ENCODE assay signal across 16 cellular contexts in the genomic region with DNA sequence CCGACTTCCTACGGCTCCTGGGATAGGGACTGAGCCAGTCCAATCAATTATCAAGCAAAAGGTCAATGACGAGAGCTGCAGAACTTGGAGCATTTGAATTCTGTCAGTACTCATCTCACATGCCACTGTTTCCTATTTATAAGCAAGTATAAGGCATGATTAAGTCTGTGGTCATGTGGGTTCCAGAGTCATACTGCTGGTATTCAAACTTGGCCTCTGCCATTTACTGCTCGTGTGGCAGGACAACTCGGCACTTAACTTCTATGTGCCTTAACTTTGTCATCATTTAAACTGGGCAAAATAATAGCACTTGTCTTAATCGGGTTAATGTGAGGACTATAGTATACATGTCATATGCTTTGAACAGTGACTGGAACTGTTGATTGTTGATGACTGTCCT. TPM values are rescaled to one million over a fixed set of nuclear protein-coding genes. Genes with fewer than 3 reads are reported as not detected.
DNase-seq lines count a peak whose midpoint lies in the region; ATAC-seq and TF ChIP-seq lines count a peak whose summit lies in the region.
"Had no signal": no experiment of that assay in that cellular context is flagged by ENCODE, and none has a peak within 500 bp of the region (broad histone marks: within the 10 kb centered on the region; RNA-seq: fewer than 3 reads in every experiment).

No MANE protein-coding gene starts in this region.

- no peak for TF ChIP-seq RAD21 in SK-N-SH (IDR thresholded peaks at IDR 0.05; ENCODE audit: low read length)

- H3F3A ChIP-seq in SK-N-SH (replicated peaks; ENCODE audit: insufficient read depth): no peaks in the 10 kb centered on the region

- DNase-seq in Right ventricle myocardium superior: no peak
- DNase-seq in right atrium auricular region (ENCODE audit: low spot score): no peak
- no peak for DNase-seq in SK-N-SH
- DNase-seq in fibroblast of mammary gland (ENCODE audit: low read depth): peak; percentile 87
- peak; percentile 71 for DNase-seq in stromal cell of bone marrow (ENCODE audit: low read depth)
- no peak for DNase-seq in stimulated activated CD4-positive, alpha-beta T cell treated with anti-CD3 and anti-CD28 coated beads, Interleukin-12 subunit alpha, Interleukin-12 subunit beta, amount 100 ng/mL, for 4 hours
- no peak for DNase-seq in colonic mucosa
- DNase-seq: 8988T, DMS153, H7, left cardiac atrium, NCI-H187 treated with DMSO at 0.1 percent for 48 hours, T-helper 2 cell, upper lobe of left lung had no signal

- H3K9ac ChIP-seq in SK-N-SH (no peak overlapping the region), colonic mucosa (ENCODE audit: low read depth in 2 of 2, low read length in 2 of 2) (no peak overlapping the region)

- H3K27me3 ChIP-seq in right atrium auricular region: no peaks in the 10 kb centered on the region
- H3K27me3 ChIP-seq in SK-N-SH (ENCODE audit: insufficient read depth): no peaks in the 10 kb centered on the region
- H3K27me3 ChIP-seq in colonic mucosa: no peaks in the 10 kb centered on the region
- H3K27me3 ChIP-seq: upper lobe of left lung had no signal

- no peak overlapping the region for H3K4me3 ChIP-seq in right atrium auricular region
- no peak overlapping the region for H3K4me3 ChIP-seq in SK-N-SH (ENCODE audit: low read depth in 2 of 2, low read length in 1 of 2)
- no peak overlapping the region for H3K4me3 ChIP-seq in fibroblast of mammary gland (ENCODE audit: control insufficient read depth, low read depth, low read length)
- no peak overlapping the region for H3K4me3 ChIP-seq in colonic mucosa
- H3K4me3 ChIP-seq: upper lobe of left lung had no signal

- intact Hi-C loops in Right ventricle myocardium superior (cut with DNase I): no loop called here
- intact Hi-C loops in colonic mucosa (cut with DNase I): no loop called here

- H3K36me3 ChIP-seq in right atrium auricular region (no peaks in the 10 kb centered on the region), SK-N-SH (replicated peaks in 1 of 2; ENCODE audit: control insufficient read depth in 1 of 2, insufficient read depth in 2 of 2, low read length in 1 of 2) (no peaks in the 10 kb centered on the region), colonic mucosa (no peaks in the 10 kb centered on the region)
- H3K36me3 ChIP-seq: upper lobe of left lung had no signal

- H3K79me2 ChIP-seq in SK-N-SH (ENCODE audit: insufficient read depth): no peaks in the 10 kb centered on the region

- no peak for TF ChIP-seq CTCF in right atrium auricular region (IDR thresholded peaks at IDR 0.05)
- TF ChIP-seq CTCF in SK-N-SH (IDR thresholded peaks at IDR 0.05): no peak
- TF ChIP-seq CTCF in fibroblast of mammary gland (conservative IDR thresholded peaks at IDR 0.05; ENCODE audit: control insufficient read depth, insufficient read depth, low read depth, low read length): no peak
- TF ChIP-seq CTCF in colonic mucosa (IDR thresholded peaks at IDR 0.05): no peak

- H4K20me1 ChIP-seq in SK-N-SH (ENCODE audit: insufficient read depth): no peaks in the 10 kb centered on the region

- 22% methylated on average over 6 of the region's 6 CpGs for WGBS in SK-N-SH (ENCODE audit: low lambda C conversion rate)

- TF ChIP-seq EP300 in SK-N-SH (IDR thresholded peaks at IDR 0.05; ENCODE audit: borderline replicate concordance in 1 of 2, low read depth in 1 of 2, low read length in 1 of 2): peak in 1 of 2 experiments; percentile 63; a peak in 1 of 4 replicates

- no peaks in the 10 kb centered on the region for H3K4me1 ChIP-seq in right atrium auricular region
- H3K4me1 ChIP-seq in SK-N-SH (ENCODE audit: control insufficient read depth in 1 of 2, insufficient read depth in 2 of 2, low read depth in 1 of 2, low read length in 1 of 2): peaks cover 0 to 5% of the 10 kb centered on the region in 2 experiments; a peak in 2 of 4 replicates
- no peaks in the 10 kb centered on the region for H3K4me1 ChIP-seq in colonic mucosa
- H3K4me1 ChIP-seq: upper lobe of left lung had no signal

- no peak overlapping the region for H3K4me2 ChIP-seq in SK-N-SH

- H3K27ac ChIP-seq in right atrium auricular region (no peak overlapping the region), SK-N-SH (ENCODE audit: low read depth in 2 of 2, low read length in 1 of 2) (peak overlapping the region in 1 of 2 experiments; percentile 34; a peak in 1 of 4 replicates), colonic mucosa (no peak overlapping the region)
- H3K27ac ChIP-seq: upper lobe of left lung had no signal

- POLR2A ChIA-PET in SK-N-SH (lab: Yijun Ruan, JAX): no interaction called here

- H3K9me2 ChIP-seq in SK-N-SH: no peaks in the 10 kb centered on the region

- CTCF ChIA-PET in SK-N-SH (lab: Yijun Ruan, JAX): no interaction called here

- H3K9me3 ChIP-seq in right atrium auricular region: no peaks in the 10 kb centered on the region
- no peaks in the 10 kb centered on the region for H3K9me3 ChIP-seq in SK-N-SH
- H3K9me3 ChIP-seq in colonic mucosa: no peaks in the 10 kb centered on the region
- H3K9me3 ChIP-seq: upper lobe of left lung had no signal

- H2AFZ ChIP-seq in SK-N-SH (ENCODE audit: low read depth): no peak overlapping the region

- ATAC-seq in Right ventricle myocardium superior (ENCODE audit: poor library complexity): peak; percentile 53
- ATAC-seq in GM19395 (IDR thresholded peaks at IDR 0.05; ENCODE audit: unreplicated experiment): no peak

TF ChIP-seq in SK-N-SH, 30 proteins besides CTCF, POLR2A, EP300 and RAD21 (continues in another document):
- TF ChIP-seq MEF2A (IDR thresholded peaks at IDR 0.05; ENCODE audit: borderline replicate concordance, low read depth) (no peak), FOXM1 (IDR thresholded peaks at IDR 0.05; ENCODE audit: low read depth) (0 out of 2 replicates have a peak, but pooled peaks have one; percentile 34), SMC3 (IDR thresholded peaks at IDR 0.05; ENCODE audit: low read depth, low read length) (no peak), GABPA (IDR thresholded peaks at IDR 0.05; ENCODE audit: low read depth) (no peak), FOXJ3 (CRISPR knock-in tag; IDR thresholded peaks at IDR 0.05) (no peak), YY1 (IDR thresholded peaks at IDR 0.05; ENCODE audit: low read depth) (no peak), RFX5 (IDR thresholded peaks at IDR 0.05; ENCODE audit: low read length) (no peak), NRF1 (IDR thresholded peaks at IDR 0.05; ENCODE audit: low read depth, low read length) (no peak), RCOR1 (IDR thresholded peaks at IDR 0.05; ENCODE audit: low read length) (no peak), ELF1 (IDR thresholded peaks at IDR 0.05) (no peak), SIN3A (IDR thresholded peaks at IDR 0.05; ENCODE audit: borderline replicate concordance, low read depth, low read length) (no peak)
- TF ChIP-seq, protein P1, sequence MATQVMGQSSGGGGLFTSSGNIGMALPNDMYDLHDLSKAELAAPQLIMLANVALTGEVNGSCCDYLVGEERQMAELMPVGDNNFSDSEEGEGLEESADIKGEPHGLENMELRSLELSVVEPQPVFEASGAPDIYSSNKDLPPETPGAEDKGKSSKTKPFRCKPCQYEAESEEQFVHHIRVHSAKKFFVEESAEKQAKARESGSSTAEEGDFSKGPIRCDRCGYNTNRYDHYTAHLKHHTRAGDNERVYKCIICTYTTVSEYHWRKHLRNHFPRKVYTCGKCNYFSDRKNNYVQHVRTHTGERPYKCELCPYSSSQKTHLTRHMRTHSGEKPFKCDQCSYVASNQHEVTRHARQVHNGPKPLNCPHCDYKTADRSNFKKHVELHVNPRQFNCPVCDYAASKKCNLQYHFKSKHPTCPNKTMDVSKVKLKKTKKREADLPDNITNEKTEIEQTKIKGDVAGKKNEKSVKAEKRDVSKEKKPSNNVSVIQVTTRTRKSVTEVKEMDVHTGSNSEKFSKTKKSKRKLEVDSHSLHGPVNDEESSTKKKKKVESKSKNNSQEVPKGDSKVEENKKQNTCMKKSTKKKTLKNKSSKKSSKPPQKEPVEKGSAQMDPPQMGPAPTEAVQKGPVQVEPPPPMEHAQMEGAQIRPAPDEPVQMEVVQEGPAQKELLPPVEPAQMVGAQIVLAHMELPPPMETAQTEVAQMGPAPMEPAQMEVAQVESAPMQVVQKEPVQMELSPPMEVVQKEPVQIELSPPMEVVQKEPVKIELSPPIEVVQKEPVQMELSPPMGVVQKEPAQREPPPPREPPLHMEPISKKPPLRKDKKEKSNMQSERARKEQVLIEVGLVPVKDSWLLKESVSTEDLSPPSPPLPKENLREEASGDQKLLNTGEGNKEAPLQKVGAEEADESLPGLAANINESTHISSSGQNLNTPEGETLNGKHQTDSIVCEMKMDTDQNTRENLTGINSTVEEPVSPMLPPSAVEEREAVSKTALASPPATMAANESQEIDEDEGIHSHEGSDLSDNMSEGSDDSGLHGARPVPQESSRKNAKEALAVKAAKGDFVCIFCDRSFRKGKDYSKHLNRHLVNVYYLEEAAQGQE (IDR thresholded peaks at IDR 0.05; ENCODE audit: low read depth, low read length): no peak
- TF ChIP-seq, protein P2, sequence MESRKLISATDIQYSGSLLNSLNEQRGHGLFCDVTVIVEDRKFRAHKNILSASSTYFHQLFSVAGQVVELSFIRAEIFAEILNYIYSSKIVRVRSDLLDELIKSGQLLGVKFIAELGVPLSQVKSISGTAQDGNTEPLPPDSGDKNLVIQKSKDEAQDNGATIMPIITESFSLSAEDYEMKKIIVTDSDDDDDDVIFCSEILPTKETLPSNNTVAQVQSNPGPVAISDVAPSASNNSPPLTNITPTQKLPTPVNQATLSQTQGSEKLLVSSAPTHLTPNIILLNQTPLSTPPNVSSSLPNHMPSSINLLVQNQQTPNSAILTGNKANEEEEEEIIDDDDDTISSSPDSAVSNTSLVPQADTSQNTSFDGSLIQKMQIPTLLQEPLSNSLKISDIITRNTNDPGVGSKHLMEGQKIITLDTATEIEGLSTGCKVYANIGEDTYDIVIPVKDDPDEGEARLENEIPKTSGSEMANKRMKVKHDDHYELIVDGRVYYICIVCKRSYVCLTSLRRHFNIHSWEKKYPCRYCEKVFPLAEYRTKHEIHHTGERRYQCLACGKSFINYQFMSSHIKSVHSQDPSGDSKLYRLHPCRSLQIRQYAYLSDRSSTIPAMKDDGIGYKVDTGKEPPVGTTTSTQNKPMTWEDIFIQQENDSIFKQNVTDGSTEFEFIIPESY (IDR thresholded peaks at IDR 0.05; ENCODE audit: borderline replicate concordance, low read depth): no peak

RNA-seq across cellular contexts. Expression of a gene that starts 44.9 kb away (rescaled TPM):
- total RNA-seq in Right ventricle myocardium superior (not detected), right atrium auricular region (not detected), colonic mucosa (not detected)
- polyA plus RNA-seq in SK-N-SH (2012; rRNA removed): 1.2 and 2.8 TPM in 2 replicates
- polyA plus RNA-seq in SK-N-SH (2012; cell fraction: cytosol; rRNA removed): 3.3 and 3.7 TPM in 2 replicates
- 0.38 and 1.0 TPM in 2 replicates for polyA plus RNA-seq in SK-N-SH (2012; cell fraction: nucleus; rRNA removed)
- total RNA-seq: H7, neural crest cell had no signal

Comparison
In these comparisons a context has a peak if more than half of its experiments do, and no peak if none do; other contexts are left out.
1. DNase-seq: peak in fibroblast of mammary gland (single experiment) and stromal cell of bone marrow (single experiment); none in Right ventricle myocardium superior (single experiment), right atrium auricular region (single experiment), SK-N-SH (single experiment), stimulated activated CD4-positive, alpha-beta T cell treated with anti-CD3 and anti-CD28 coated beads, Interleukin-12 subunit alpha, Interleukin-12 subunit beta, amount 100 ng/mL, for 4 hours (single experiment) and colonic mucosa (single experiment).